ENCODE assay signal across 8 cellular contexts in the genomic region with DNA sequence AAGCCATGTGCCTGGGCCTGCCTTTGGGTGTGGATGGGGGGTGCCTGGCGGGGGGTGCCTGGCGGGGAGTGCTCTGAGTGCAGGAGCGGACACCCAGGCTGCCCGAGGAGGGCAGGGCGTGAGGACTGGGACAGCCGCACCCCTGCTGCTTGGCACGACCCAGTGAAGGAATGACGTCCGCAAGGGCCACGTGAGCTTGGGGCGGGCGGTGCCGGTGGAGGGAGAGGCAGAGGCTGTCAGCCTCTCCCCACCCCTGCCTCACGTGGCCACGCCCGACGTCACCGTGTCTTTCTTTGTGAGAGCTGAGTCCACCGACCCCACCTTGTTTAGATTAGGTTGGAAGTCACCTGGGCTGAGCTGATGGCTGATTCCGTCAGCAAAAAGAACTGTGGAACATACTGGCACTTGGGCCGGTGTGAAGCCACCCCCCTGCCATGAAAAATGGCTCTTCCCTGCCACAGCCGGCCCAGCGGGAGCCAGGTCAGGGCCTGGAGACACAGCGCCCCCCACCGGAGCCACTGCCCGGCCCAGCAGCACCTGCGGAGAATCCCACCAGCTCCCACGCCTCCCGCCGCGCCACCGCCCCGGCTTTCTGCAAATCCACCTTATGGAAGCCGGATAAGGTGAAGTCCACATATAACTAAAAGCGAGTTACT. TPM values are rescaled to one million over a fixed set of nuclear protein-coding genes. Genes with fewer than 3 reads are reported as not detected.
DNase-seq lines count a peak whose midpoint lies in the region; ATAC-seq, FAIRE-seq and TF ChIP-seq lines count a peak whose summit lies in the region.
"Not testable (repeated sequence)": the region's sequence is repeated elsewhere in the genome, so short reads cannot be mapped to it uniquely, and the experiment has no call there.
"Had no signal": no experiment of that assay in that cellular context is flagged by ENCODE, and none has a peak within 500 bp of the region (broad histone marks: within the 10 kb centered on the region; RNA-seq: fewer than 3 reads in every experiment).

No MANE protein-coding gene starts in this region.

- not testable (repeated sequence) for H3K27ac Mint-ChIP-seq in Calu3 (ENCODE audit: unreplicated experiment); MCF 10A (ENCODE audit: low read depth, unreplicated experiment)

- H3K27ac ChIP-seq in RWPE2 (ENCODE audit: poor library complexity, severe bottlenecking); foreskin keratinocyte; left lung; pancreas; upper lobe of right lung: not testable (repeated sequence)

- H3K4me1 ChIP-seq in RWPE2 (ENCODE audit: insufficient read depth, poor library complexity, severe bottlenecking); foreskin keratinocyte; left lung; pancreas; upper lobe of right lung: not testable (repeated sequence)

- H3K4me3 Mint-ChIP-seq in Calu3 (ENCODE audit: low read depth, unreplicated experiment); MCF 10A (ENCODE audit: unreplicated experiment): not testable (repeated sequence)

- CTCF ChIA-PET in Calu3 (lab: Charles Lee); MCF 10A (lab: Yijun Ruan, JAX): not testable (repeated sequence)

- not testable (repeated sequence) for H3K27me3 Mint-ChIP-seq in Calu3 (ENCODE audit: unreplicated experiment); MCF 10A (ENCODE audit: insufficient read depth, unreplicated experiment)

- POLR2A ChIA-PET in MCF 10A (lab: Yijun Ruan, JAX), result not testable (repeated sequence)

- not testable (repeated sequence) for H3K27me3 ChIP-seq in RWPE2 (ENCODE audit: insufficient read depth, poor library complexity, severe bottlenecking); foreskin keratinocyte; left lung; pancreas; upper lobe of right lung

- ATAC-seq in RWPE2 (ENCODE audit: low read depth) (peak; percentile 78), foreskin keratinocyte (peak; percentile 85), left lung (peak; percentile 61), pancreas (peak; percentile 79 to 88 (median 84)), upper lobe of right lung (peak; percentile 70)

- BruUV-seq in Calu3 (replicated peaks; lab: Mats Ljungman, UMichigan), result TSS peak; percentile 95
- BruUV-seq in MCF 10A (replicated peaks; lab: Mats Ljungman, UMichigan), result TSS peak; percentile 69

- not testable (repeated sequence) for H3K4me3 ChIP-seq in RWPE2 (ENCODE audit: severe bottlenecking); left lung; pancreas; upper lobe of right lung

- FAIRE-seq in pancreas (lab: Jason Lieb, UNC), result not testable (repeated sequence)

- intact Hi-C loops in Calu3 (cut with micrococcal nuclease; ENCODE audit: unreplicated experiment); MCF 10A (cut with micrococcal nuclease); left lung (cut with DNase I); pancreas (cut with DNase I); upper lobe of right lung (cut with DNase I): not testable (repeated sequence)

- not testable (repeated sequence) for TF ChIP-seq CTCF in Calu3 (IDR thresholded peaks at IDR 0.05; ENCODE audit: unreplicated experiment); RWPE2 (IDR thresholded peaks at IDR 0.05; ENCODE audit: poor library complexity, severe bottlenecking); MCF 10A (IDR thresholded peaks at IDR 0.05; ENCODE audit: unreplicated experiment); foreskin keratinocyte (conservative IDR thresholded peaks at IDR 0.05); left lung (IDR thresholded peaks at IDR 0.05); pancreas (IDR thresholded peaks at IDR 0.05); upper lobe of right lung (IDR thresholded peaks at IDR 0.05)

- not testable (repeated sequence) for DNase-seq in Calu3; RWPE2 (ENCODE audit: low spot score); MCF 10A (ENCODE audit: unreplicated experiment); foreskin keratinocyte; left lung; pancreas; upper lobe of right lung

- H3K36me3 ChIP-seq in RWPE2 (ENCODE audit: low read depth); left lung; pancreas; upper lobe of right lung: not testable (repeated sequence)

- not testable (repeated sequence) for H3K36me3 Mint-ChIP-seq in Calu3 (ENCODE audit: insufficient read depth, unreplicated experiment); MCF 10A (ENCODE audit: insufficient read depth, unreplicated experiment)

- not testable (repeated sequence) for H3K9me3 Mint-ChIP-seq in Calu3 (ENCODE audit: low read depth, unreplicated experiment); MCF 10A (ENCODE audit: unreplicated experiment)

- H3K4me1 Mint-ChIP-seq in Calu3 (ENCODE audit: low read depth, unreplicated experiment); MCF 10A (ENCODE audit: insufficient read depth, unreplicated experiment): not testable (repeated sequence)

- no CpG with 5 or more reads among the region's 35 CpGs for WGBS in pancreas, 2 donors

- H3K9me3 ChIP-seq in RWPE2 (ENCODE audit: severe bottlenecking); left lung; pancreas; upper lobe of right lung: not testable (repeated sequence)

RNA-seq across cellular contexts. Expression of a gene that starts 19.5 kb away (rescaled TPM):
- 19.7 and 20.2 TPM in 2 replicates for total RNA-seq in Calu3 (2022)
- total RNA-seq in MCF 10A (2022), result 77.1 and 86.9 TPM in 2 replicates
- total RNA-seq in foreskin keratinocyte, result 2.8 and 26.8 TPM in 2 replicates
- polyA plus RNA-seq in foreskin keratinocyte, result 0.67 and 11.0 TPM in 2 replicates
- total RNA-seq in left lung, result 10 to 100 TPM; 33.3 to 61.0 TPM
- 100 to 1,000 TPM in 1 of 6 donors, 10 to 100 TPM in 2, 1 to 10 TPM in 3; 3.3 to 187 (median 9.2) TPM for total RNA-seq in pancreas
- 10 to 100 TPM in 1 of 2 donors, 1 to 10 TPM in 1; 9.7 to 48.6 TPM for polyA plus RNA-seq in pancreas
- total RNA-seq in upper lobe of right lung, result 55.2 TPM
- polyA plus RNA-seq: CD4-positive, alpha-beta memory T cell had no signal
